In genomic region chr3:112656045-112656444, GRCh38 we compare ENCODE assay signal across 20 cellular contexts. TPM values are rescaled to one million over a fixed set of nuclear protein-coding genes. Genes with fewer than 3 reads are reported as not detected.
"Had no signal": no experiment of that assay in that cellular context is flagged by ENCODE, and none has a peak within 500 bp of the region (broad histone marks: within the 10 kb centered on the region; RNA-seq: fewer than 3 reads in every experiment).

No MANE protein-coding gene starts in this region.

- H3K4me1 ChIP-seq: colonic mucosa had no signal

- H3K27me3 ChIP-seq: colonic mucosa, neutrophil, spleen, transverse colon had no signal

- H3K36me3 ChIP-seq: colonic mucosa, lower lobe of right lung, neutrophil, spleen, transverse colon had no signal

- H3K36me3 Mint-ChIP-seq: activated naive CD8-positive, alpha-beta T cell treated with anti-CD3 and anti-CD28 coated beads, Interleukin-2, amount 10 ng/mL, durations not matched to agents 7 days and 5 days; naive thymus-derived CD8-positive, alpha-beta T cell had no signal

- DNase-seq: activated CD4-positive, alpha-beta T cell treated with anti-CD3 and anti-CD28 coated beads for 1 hour; activated CD4-positive, alpha-beta T cell treated with anti-CD3 and anti-CD28 coated beads, Interleukin-2, amount 50 U/mL, for 48 hours; activated CD8-positive, alpha-beta memory T cell treated with anti-CD3 and anti-CD28 coated beads, Interleukin-2, amount 10 ng/mL, durations not matched to agents 7 days and 5 days; activated naive CD8-positive, alpha-beta T cell treated with anti-CD3 and anti-CD28 coated beads, Interleukin-2, amount 10 ng/mL, durations not matched to agents 7 days and 5 days; activated T-cell treated with anti-CD3 and anti-CD28 coated beads, Interleukin-2, amount 50 U/mL, for 24 hours; aorta; colonic mucosa; effector memory CD4-positive, alpha-beta T cell; immature natural killer cell; lower lobe of right lung; naive thymus-derived CD8-positive, alpha-beta T cell; right cardiac atrium; spleen; stimulated activated CD4-positive, alpha-beta T cell treated with anti-CD3 and anti-CD28 coated beads, Interleukin-1b, Interleukin-23, amount 100 ng/mL, for 48 hours; stimulated activated naive CD4-positive, alpha-beta T cell; substantia nigra; T1000; transverse colon had no signal

- H3K4me3 ChIP-seq: colonic mucosa, lower lobe of right lung, spleen, transverse colon had no signal

- H3K27me3 Mint-ChIP-seq: activated CD8-positive, alpha-beta memory T cell treated with anti-CD3 and anti-CD28 coated beads, Interleukin-2, amount 10 ng/mL, durations not matched to agents 7 days and 5 days; activated T-cell treated with anti-CD3 and anti-CD28 coated beads, Interleukin-2, amount 50 U/mL, for 24 hours; naive thymus-derived CD8-positive, alpha-beta T cell; progenitor cell of endocrine pancreas had no signal

- H3K27ac Mint-ChIP-seq: activated CD8-positive, alpha-beta memory T cell treated with anti-CD3 and anti-CD28 coated beads, Interleukin-2, amount 10 ng/mL, durations not matched to agents 7 days and 5 days; activated naive CD8-positive, alpha-beta T cell treated with anti-CD3 and anti-CD28 coated beads, Interleukin-2, amount 10 ng/mL, durations not matched to agents 7 days and 5 days; activated T-cell treated with anti-CD3 and anti-CD28 coated beads, Interleukin-2, amount 50 U/mL, for 24 hours; naive thymus-derived CD8-positive, alpha-beta T cell; progenitor cell of endocrine pancreas had no signal

- H3K4me1 Mint-ChIP-seq: naive thymus-derived CD8-positive, alpha-beta T cell had no signal

- H3K9me3 Mint-ChIP-seq: activated naive CD8-positive, alpha-beta T cell treated with anti-CD3 and anti-CD28 coated beads, Interleukin-2, amount 10 ng/mL, durations not matched to agents 7 days and 5 days; activated T-cell treated with anti-CD3 and anti-CD28 coated beads, Interleukin-2, amount 50 U/mL, for 24 hours; immature natural killer cell had no signal

- ATAC-seq: activated CD8-positive, alpha-beta memory T cell treated with anti-CD3 and anti-CD28 coated beads, Interleukin-2, amount 10 ng/mL, durations not matched to agents 7 days and 5 days; lower lobe of right lung; naive thymus-derived CD8-positive, alpha-beta T cell; right cardiac atrium had no signal

- H3K27ac ChIP-seq: colonic mucosa, lower lobe of right lung, neutrophil, spleen, transverse colon had no signal

- H3K9me3 ChIP-seq: colonic mucosa, lower lobe of right lung, neutrophil, spleen, transverse colon had no signal

- H3K4me3 Mint-ChIP-seq: activated CD8-positive, alpha-beta memory T cell treated with anti-CD3 and anti-CD28 coated beads, Interleukin-2, amount 10 ng/mL, durations not matched to agents 7 days and 5 days; activated naive CD8-positive, alpha-beta T cell treated with anti-CD3 and anti-CD28 coated beads, Interleukin-2, amount 10 ng/mL, durations not matched to agents 7 days and 5 days; activated T-cell treated with anti-CD3 and anti-CD28 coated beads, Interleukin-2, amount 50 U/mL, for 24 hours; immature natural killer cell; naive thymus-derived CD8-positive, alpha-beta T cell had no signal

RNA-seq across cellular contexts. Expression of gene CCDC80, which starts 15.1 kb away (rescaled TPM):
- total RNA-seq: activated naive CD8-positive, alpha-beta T cell treated with anti-CD3 and anti-CD28 coated beads, Interleukin-2, amount 10 ng/mL, durations not matched to agents 7 days and 5 days; naive thymus-derived CD8-positive, alpha-beta T cell had no signal
